19 cellular contexts compared by ENCODE assay signal in genomic region chrX:123093792-123094191, GRCh38.
DNase-seq lines count a peak whose midpoint lies in the region; ATAC-seq and TF ChIP-seq lines count a peak whose summit lies in the region.
"Had no signal": no experiment of that assay in that cellular context is flagged by ENCODE, and none has a peak within 500 bp of the region (broad histone marks: within the 10 kb centered on the region; RNA-seq: fewer than 3 reads in every experiment).

No MANE protein-coding gene starts in this region.

- peak; percentile 59 for DNase-seq in DMS153 (lab: John Stamatoyannopoulos, UW)
- DNase-seq in NCI-H1417 (lab: John Stamatoyannopoulos, UW) = peak in 2 of 3 experiments; percentile 23 to 67
- DNase-seq in NCI-H774 (lab: John Stamatoyannopoulos, UW) = peak; percentile 11
- DNase-seq in right lobe of liver = no peak
- DNase-seq in substantia nigra (lab: John Stamatoyannopoulos, UW) = no peak
- no peak for DNase-seq in epidermal melanocyte (ENCODE audit: insufficient read length, low spot score)
- no peak for DNase-seq in esophagus squamous epithelium (lab: John Stamatoyannopoulos, UW)
- DNase-seq: ACHN; Caco-2; CD4-positive, alpha-beta T cell; DMS 273 treated with DMSO at 0.1 percent for 48 hours; GDM1; H7; Kasumi-1; NCI-H1694; NCI-H2107; T-helper 1 cell had no signal

- TF ChIP-seq POLR2A in right lobe of liver (IDR thresholded peaks at IDR 0.05) (no peak), esophagus squamous epithelium (IDR thresholded peaks at IDR 0.05) (no peak)

- ATAC-seq in right lobe of liver = peak; percentile 90 to 99 (median 92)

- H3K27ac ChIP-seq in right lobe of liver (peak overlapping the region in 2 of 3 donors; percentile 13 to 36), substantia nigra (ENCODE audit: low read depth, low read length, poor library complexity, severe bottlenecking) (no peak overlapping the region), esophagus squamous epithelium (no peak overlapping the region)
- H3K27ac ChIP-seq: BLaER1, SJSA1 had no signal

- H3K4me3 ChIP-seq in right lobe of liver (no peak overlapping the region), esophagus squamous epithelium (no peak overlapping the region)
- H3K4me3 ChIP-seq: BLaER1, SJSA1 had no signal

- H3K27me3 ChIP-seq in right lobe of liver = no peaks in the 10 kb centered on the region
- H3K27me3 ChIP-seq in esophagus squamous epithelium = no peaks in the 10 kb centered on the region
- H3K27me3 ChIP-seq: SJSA1 had no signal

- peaks cover 0 to 13% (median 0%) of the 10 kb centered on the region in 4 donors for H3K4me1 ChIP-seq in right lobe of liver
- no peaks in the 10 kb centered on the region for H3K4me1 ChIP-seq in esophagus squamous epithelium
- H3K4me1 ChIP-seq: BLaER1, Caco-2, SJSA1 had no signal

- 29% methylated on average over 2 of the region's 2 CpGs for WGBS in right lobe of liver (ENCODE audit: insufficient coverage, low coverage, low lambda C conversion rate, missing lambda C conversion rate)
- WGBS in esophagus squamous epithelium, 2 donors = 52 to 65% methylated on average over 2 of the region's 2 CpGs

- H3K9me3 ChIP-seq in right lobe of liver (no peaks in the 10 kb centered on the region), esophagus squamous epithelium (no peaks in the 10 kb centered on the region)
- H3K9me3 ChIP-seq: Caco-2, SJSA1 had no signal

- TF ChIP-seq CTCF in right lobe of liver (IDR thresholded peaks at IDR 0.05) = no peak
- TF ChIP-seq CTCF in esophagus squamous epithelium (IDR thresholded peaks at IDR 0.05) = no peak

- H3K36me3 ChIP-seq in right lobe of liver (no peaks in the 10 kb centered on the region), esophagus squamous epithelium (no peaks in the 10 kb centered on the region)
- H3K36me3 ChIP-seq: BLaER1, SJSA1 had no signal

- intact Hi-C loops in right lobe of liver (cut with DNase I) = no loop called here
- intact Hi-C loops in esophagus squamous epithelium (cut with DNase I) = no loop called here

Comparison
In these comparisons a context has a peak if more than half of its experiments do, and no peak if none do; other contexts are left out.
1. DNase-seq: peak in DMS153 (single experiment), NCI-H1417 (2 of 3) and NCI-H774 (single experiment); none in right lobe of liver (0 of 3), substantia nigra (0 of 49), epidermal melanocyte (single experiment) and esophagus squamous epithelium (single experiment).
2. H3K27ac ChIP-seq: peak in right lobe of liver (2 of 3); none in substantia nigra (single experiment) and esophagus squamous epithelium (0 of 4).